In the genomic region with DNA sequence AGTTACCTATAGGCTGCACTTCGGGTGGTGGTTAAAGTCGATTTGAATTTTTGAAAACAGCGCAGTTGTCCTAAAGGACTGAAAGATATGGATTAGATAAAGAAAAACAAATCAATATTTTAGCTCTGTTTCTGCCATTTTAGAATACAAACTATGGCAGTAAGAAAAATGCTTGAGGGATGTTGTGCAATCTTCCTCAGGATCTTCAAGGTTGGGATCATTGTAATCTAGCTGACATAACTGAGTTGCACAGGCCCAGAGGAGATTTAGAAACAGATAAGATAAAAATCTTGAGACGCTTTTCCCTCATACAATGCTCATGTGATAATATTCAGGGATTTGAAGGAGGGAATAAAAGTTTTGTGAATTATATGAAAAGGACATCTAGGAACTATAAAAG, we compare ENCODE assay signal across 8 cellular contexts. TPM values are rescaled to one million over a fixed set of nuclear protein-coding genes. Genes with fewer than 3 reads are reported as not detected.
A peak's percentile ranks its signal among the peaks of the same experiment; 100 is the strongest.
DNase-seq lines count a peak whose midpoint lies in the region; ATAC-seq, FAIRE-seq and TF ChIP-seq lines count a peak whose summit lies in the region.

No MANE protein-coding gene starts in this region.

- H3K9me3 ChIP-seq in ES-I3 (ENCODE audit: control insufficient read depth, insufficient read depth, low read length) (no peaks in the 10 kb centered on the region), NT2/D1 (ENCODE audit: insufficient read depth, low read length) (no peaks in the 10 kb centered on the region), endocrine pancreas (ENCODE audit: control insufficient read depth, low read length) (no peaks in the 10 kb centered on the region), pancreas (no peaks in the 10 kb centered on the region)

- peak overlapping the region; percentile 86; the same call in 1 of the 2 replicates for H3K9ac ChIP-seq in ES-I3 (ENCODE audit: low read depth, low read length)
- H3K9ac ChIP-seq in NT2/D1 (ENCODE audit: insufficient read length, low read depth) = peak overlapping the region; percentile 83
- H3K9ac ChIP-seq in endocrine pancreas (ENCODE audit: control insufficient read depth, insufficient read depth, low read length) = peak overlapping the region; percentile 98

- no peaks in the 10 kb centered on the region for H3K4me1 ChIP-seq in ES-I3 (ENCODE audit: insufficient read depth, low read length)
- H3K4me1 ChIP-seq in NT2/D1 (ENCODE audit: insufficient read depth, insufficient read length) = no peaks in the 10 kb centered on the region
- peaks cover 13% of the 10 kb centered on the region for H3K4me1 ChIP-seq in endocrine pancreas (ENCODE audit: control insufficient read depth, insufficient read depth, low read length)
- peaks cover 9 to 20% (median 12%) of the 10 kb centered on the region in 3 donors for H3K4me1 ChIP-seq in pancreas

- intact Hi-C loops in pancreas (cut with DNase I) = no loop called here

- DNase-seq in NT2/D1 (ENCODE audit: low read depth, low spot score) (no peak), pancreas (no peak), mesenteric fat pad (ENCODE audit: low spot score) (no peak), NCI-H1105 treated with DMSO at 0.1 percent for 48 hours (lab: John Stamatoyannopoulos, UW) (no peak), NCI-H345 treated with DMSO at 0.1 percent for 48 hours (lab: John Stamatoyannopoulos, UW; ENCODE audit: unreplicated experiment) (no peak), T-helper 9 cell (no peak)

- H3K27me3 ChIP-seq in NT2/D1 (ENCODE audit: insufficient read depth, insufficient read length) = no peaks in the 10 kb centered on the region
- H3K27me3 ChIP-seq in endocrine pancreas (ENCODE audit: control insufficient read depth, insufficient read depth, low read length) = no peaks in the 10 kb centered on the region
- H3K27me3 ChIP-seq in pancreas = no peaks in the 10 kb centered on the region

- peak overlapping the region in 1 of 4 donors; percentile 63 for H3K27ac ChIP-seq in pancreas

- FAIRE-seq in pancreas (lab: Jason Lieb, UNC) = no peak

- H3K36me3 ChIP-seq in ES-I3 (ENCODE audit: insufficient read depth, low read length) = no peaks in the 10 kb centered on the region
- no peaks in the 10 kb centered on the region for H3K36me3 ChIP-seq in NT2/D1 (ENCODE audit: insufficient read depth, insufficient read length, low read length)
- H3K36me3 ChIP-seq in endocrine pancreas (ENCODE audit: control insufficient read depth, insufficient read depth, low read length) = no peaks in the 10 kb centered on the region
- no peaks in the 10 kb centered on the region for H3K36me3 ChIP-seq in pancreas

- no peak for ATAC-seq in pancreas

- peak overlapping the region; percentile 72 for H3K4me3 ChIP-seq in NT2/D1 (ENCODE audit: insufficient read length, low read depth)
- peak overlapping the region; percentile 94 for H3K4me3 ChIP-seq in endocrine pancreas (ENCODE audit: control insufficient read depth, insufficient read depth, low read length)
- peak overlapping the region in 3 of 4 donors; percentile 49 to 67 (median 56) for H3K4me3 ChIP-seq in pancreas

- WGBS in pancreas, 2 donors = 6 to 8% methylated on average over 4 of the region's 4 CpGs

- TF ChIP-seq CTCF in pancreas (IDR thresholded peaks at IDR 0.05) = no peak

RNA-seq across cellular contexts. Expression of gene PEX3, which starts 0.9 kb away (rescaled TPM):
- total RNA-seq in pancreas (1 to 10 TPM; 5.6 to 9.6 (median 6.6) TPM), mesenteric fat pad (15.4 TPM)
- 1 to 10 TPM; 2.8 to 9.2 TPM for polyA plus RNA-seq in pancreas

RNA-seq across cellular contexts. Expression of gene ADAT2, which starts 1.0 kb away (rescaled TPM):
- total RNA-seq in pancreas (1 to 10 TPM; 1.9 to 6.3 (median 3.5) TPM), mesenteric fat pad (8.3 TPM)
- 10 to 100 TPM; 11.0 to 12.1 TPM for polyA plus RNA-seq in pancreas

RNA-seq across cellular contexts. Expression of gene FUCA2, which starts 60.0 kb away (rescaled TPM):
- total RNA-seq in pancreas (10 to 100 TPM; 21.0 to 36.7 (median 29.3) TPM), mesenteric fat pad (64.7 TPM)
- 10 to 100 TPM; 16.2 to 26.9 TPM for polyA plus RNA-seq in pancreas
